Comparison of ENCODE assay signal across 18 cellular contexts in the genomic region with DNA sequence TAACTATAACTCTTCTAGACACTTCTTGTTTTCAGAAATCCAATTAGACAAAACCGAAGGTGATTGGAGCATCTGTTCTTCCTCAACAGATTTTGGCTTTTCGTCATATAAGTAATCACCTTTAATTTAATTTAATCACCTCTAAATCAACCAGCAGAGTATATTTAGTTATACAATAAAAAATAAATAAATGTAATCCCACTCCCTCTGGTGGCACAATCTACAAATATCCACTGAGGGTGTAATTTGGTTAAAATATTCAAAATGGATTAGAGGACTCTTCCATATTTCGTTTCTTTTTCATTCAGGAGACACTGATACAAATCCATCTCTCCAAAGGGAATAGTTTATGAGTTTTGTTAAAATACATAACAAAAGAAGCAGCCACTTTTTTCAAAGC. TPM values are rescaled to one million over a fixed set of nuclear protein-coding genes. Genes with fewer than 3 reads are reported as not detected.
DNase-seq lines count a peak whose midpoint lies in the region; TF ChIP-seq lines count a peak whose summit lies in the region.
"Had no signal": no experiment of that assay in that cellular context is flagged by ENCODE, and none has a peak within 500 bp of the region (broad histone marks: within the 10 kb centered on the region; RNA-seq: fewer than 3 reads in every experiment).

No MANE protein-coding gene starts in this region.

- H3K36me3 Mint-ChIP-seq in progenitor cell of endocrine pancreas (ENCODE audit: insufficient read depth) = no peaks in the 10 kb centered on the region

- no peak overlapping the region for H3K4me3 Mint-ChIP-seq in progenitor cell of endocrine pancreas (ENCODE audit: low read depth)

- no peak overlapping the region for H3K27ac Mint-ChIP-seq in progenitor cell of endocrine pancreas

- H3K27me3 Mint-ChIP-seq in progenitor cell of endocrine pancreas = peaks cover 9% of the 10 kb centered on the region

- TF ChIP-seq CTCF in choroid plexus epithelial cell (conservative IDR thresholded peaks at IDR 0.05; ENCODE audit: low read depth, low read length) = peak; percentile 31
- TF ChIP-seq CTCF in progenitor cell of endocrine pancreas (IDR thresholded peaks at IDR 0.05; ENCODE audit: unreplicated experiment) = peak; percentile 26

- DNase-seq in NCI-H748 (lab: John Stamatoyannopoulos, UW; ENCODE audit: unreplicated experiment) (peak; percentile 41), NCI-H748 treated with DMSO at 0.1 percent for 48 hours (lab: John Stamatoyannopoulos, UW) (no peak), NCI-H82 (lab: John Stamatoyannopoulos, UW) (peak; percentile 98), choroid plexus epithelial cell (ENCODE audit: low read depth) (peak; percentile 15), progenitor cell of endocrine pancreas (ENCODE audit: low spot score, unreplicated experiment) (no peak), putamen (ENCODE audit: low spot score) (no peak)
- no peak for DNase-seq in stimulated activated CD4-positive, alpha-beta T cell treated with anti-CD3 and anti-CD28 coated beads, Interleukin-4, amount 100 ng/mL, for 24 hours
- DNase-seq in stimulated activated CD4-positive, alpha-beta T cell treated with anti-CD3 and anti-CD28 coated beads, Interleukin-2, amount 100 ng/mL, for 24 hours = no peak
- DNase-seq: activated T-cell treated with anti-CD3 and anti-CD28 coated beads for 4 hours; AML-193; kidney glomerular epithelial cell; NCI-H526 treated with DMSO at 0.1 percent for 48 hours; stimulated activated CD4-positive, alpha-beta T cell treated with anti-CD3 and anti-CD28 coated beads, Interleukin-4, amount 100 ng/mL, for 4 hours; stimulated activated naive CD4-positive, alpha-beta T cell treated with Interleukin-2 at 50 U/mL for 16 hours; WERI-Rb-1 had no signal

- peaks cover 8% of the 10 kb centered on the region for H3K4me1 Mint-ChIP-seq in progenitor cell of endocrine pancreas (ENCODE audit: low read depth)

- no peak overlapping the region for H3K4me3 ChIP-seq in choroid plexus epithelial cell (ENCODE audit: low read depth, low read length)
- H3K4me3 ChIP-seq: right atrium auricular region, SK-N-MC had no signal

- no peaks in the 10 kb centered on the region for H3K9me3 Mint-ChIP-seq in progenitor cell of endocrine pancreas (ENCODE audit: low read depth)

RNA-seq across cellular contexts. Expression of gene SLC35F4, which starts 18.3 kb away (rescaled TPM):
- 0.14 TPM in 1 of 2 replicates, not detected in the other for total RNA-seq in progenitor cell of endocrine pancreas
- total RNA-seq: H4, right atrium auricular region had no signal

Comparison
In these comparisons a context has a peak if more than half of its experiments do, and no peak if none do; other contexts are left out.
1. DNase-seq: peak in NCI-H748 (single experiment), NCI-H82 (single experiment) and choroid plexus epithelial cell (single experiment); none in NCI-H748 treated with DMSO at 0.1 percent for 48 hours (single experiment), progenitor cell of endocrine pancreas (single experiment), stimulated activated CD4-positive, alpha-beta T cell treated with anti-CD3 and anti-CD28 coated beads, Interleukin-4, amount 100 ng/mL, for 24 hours (single experiment), putamen (single experiment) and stimulated activated CD4-positive, alpha-beta T cell treated with anti-CD3 and anti-CD28 coated beads, Interleukin-2, amount 100 ng/mL, for 24 hours (0 of 2).